Comparison of ENCODE assay signal across 9 cellular contexts in the genomic region with DNA sequence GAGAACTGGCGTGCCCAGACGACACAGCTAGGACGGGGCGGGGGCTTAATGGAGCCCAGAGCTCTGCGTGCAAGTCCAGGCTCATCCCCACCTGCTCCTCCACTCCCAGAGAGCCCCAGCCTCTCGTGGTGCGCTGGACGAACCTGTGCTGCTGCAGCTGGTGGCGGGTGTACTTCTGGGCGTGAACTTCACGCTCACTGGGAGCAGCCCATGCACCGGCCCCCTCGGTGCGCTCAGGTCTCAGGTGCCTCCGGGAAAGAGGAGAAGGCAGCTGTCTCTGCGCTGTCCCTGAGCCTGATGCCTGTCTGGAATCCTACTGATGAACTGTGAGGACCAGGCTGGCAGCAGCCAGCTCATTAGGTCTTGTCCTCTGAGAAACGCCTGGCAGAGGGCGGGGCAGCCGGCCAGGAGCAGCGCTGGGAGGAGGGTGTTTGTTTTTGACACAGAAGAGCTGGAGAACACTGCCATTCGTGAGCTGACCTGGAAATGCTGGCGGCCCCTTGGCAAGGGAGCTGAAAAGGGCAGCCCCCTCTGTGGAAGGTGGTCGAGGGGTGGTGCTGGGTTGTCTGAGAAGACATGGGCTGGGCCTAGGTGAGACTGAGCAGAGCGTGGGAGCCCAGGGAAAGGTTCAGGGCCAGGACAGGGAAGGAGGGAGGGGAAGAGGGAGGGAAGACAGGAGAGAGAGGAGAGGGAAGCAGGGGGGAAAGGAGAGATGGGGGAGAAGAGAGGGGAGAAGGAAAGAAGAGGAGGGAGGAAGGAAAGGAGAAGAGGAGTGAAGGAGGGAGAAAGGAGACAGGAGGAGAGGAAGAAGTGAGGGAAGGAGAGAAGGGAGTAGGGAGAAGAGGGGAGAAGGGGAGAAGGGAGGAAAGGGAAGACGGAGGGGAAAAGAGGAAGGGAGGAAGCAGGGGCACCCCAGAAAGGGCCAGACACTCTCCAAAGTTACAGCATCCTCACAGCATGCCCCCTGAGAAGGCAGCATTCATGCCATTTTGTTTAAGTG. TPM values are rescaled to one million over a fixed set of nuclear protein-coding genes. Genes with fewer than 3 reads are reported as not detected.
DNase-seq lines count a peak whose midpoint lies in the region; ATAC-seq and TF ChIP-seq lines count a peak whose summit lies in the region.
"Had no signal": no experiment of that assay in that cellular context is flagged by ENCODE, and none has a peak within 500 bp of the region (broad histone marks: within the 10 kb centered on the region; RNA-seq: fewer than 3 reads in every experiment).

No MANE protein-coding gene starts in this region.

- no peaks in the 10 kb centered on the region for H3K4me1 Mint-ChIP-seq in stimulated activated naive CD8-positive, alpha-beta T cell treated with anti-CD3 and anti-CD28 coated beads, Interleukin-15, amount 100 ng/mL, for 72 hours
- H3K4me1 Mint-ChIP-seq in brain (peaks cover 60% of the 10 kb centered on the region), mesothelial cell of epicardium (peaks cover 70% of the 10 kb centered on the region)
- H3K4me1 Mint-ChIP-seq: activated naive CD4-positive, alpha-beta T cell treated with anti-CD3 and anti-CD28 coated beads, Interleukin-2, amount 50 U/mL, for 24 hours had no signal

- H3K27ac Mint-ChIP-seq in stimulated activated naive CD8-positive, alpha-beta T cell treated with anti-CD3 and anti-CD28 coated beads, Interleukin-15, amount 100 ng/mL, for 72 hours: no peak overlapping the region
- H3K27ac Mint-ChIP-seq in brain: peak overlapping the region; percentile 72 to 96 (median 85)
- peak overlapping the region; percentile 99 for H3K27ac Mint-ChIP-seq in mesothelial cell of epicardium
- H3K27ac Mint-ChIP-seq: activated naive CD4-positive, alpha-beta T cell treated with anti-CD3 and anti-CD28 coated beads, Interleukin-2, amount 50 U/mL, for 24 hours had no signal

- H3K9me3 Mint-ChIP-seq in stimulated activated naive CD8-positive, alpha-beta T cell treated with anti-CD3 and anti-CD28 coated beads, Interleukin-15, amount 100 ng/mL, for 72 hours: no peaks in the 10 kb centered on the region
- H3K9me3 Mint-ChIP-seq in brain (peaks cover 0 to 10% (median 2%) of the 10 kb centered on the region in 5 experiments), mesothelial cell of epicardium (no peaks in the 10 kb centered on the region)
- H3K9me3 Mint-ChIP-seq: activated naive CD4-positive, alpha-beta T cell treated with anti-CD3 and anti-CD28 coated beads, Interleukin-2, amount 50 U/mL, for 24 hours had no signal

- H3K27me3 Mint-ChIP-seq in stimulated activated naive CD8-positive, alpha-beta T cell treated with anti-CD3 and anti-CD28 coated beads, Interleukin-15, amount 100 ng/mL, for 72 hours: no peaks in the 10 kb centered on the region
- H3K27me3 Mint-ChIP-seq in brain (peaks cover 4% of the 10 kb centered on the region), mesothelial cell of epicardium (ENCODE audit: low read depth) (no peaks in the 10 kb centered on the region)
- H3K27me3 Mint-ChIP-seq: activated naive CD4-positive, alpha-beta T cell treated with anti-CD3 and anti-CD28 coated beads, Interleukin-2, amount 50 U/mL, for 24 hours had no signal

- TF ChIP-seq CTCF in brain (conservative IDR thresholded peaks at IDR 0.05) (no peak), mesothelial cell of epicardium (IDR thresholded peaks at IDR 0.05; ENCODE audit: unreplicated experiment) (no peak)

- no peak overlapping the region for H3K4me3 Mint-ChIP-seq in stimulated activated naive CD8-positive, alpha-beta T cell treated with anti-CD3 and anti-CD28 coated beads, Interleukin-15, amount 100 ng/mL, for 72 hours
- peak overlapping the region in 2 of 5 experiments; percentile 17 to 24 for H3K4me3 Mint-ChIP-seq in brain
- peak overlapping the region; percentile 70 for H3K4me3 Mint-ChIP-seq in mesothelial cell of epicardium
- H3K4me3 Mint-ChIP-seq: activated naive CD4-positive, alpha-beta T cell treated with anti-CD3 and anti-CD28 coated beads, Interleukin-2, amount 50 U/mL, for 24 hours had no signal

- DNase-seq in stimulated activated naive CD8-positive, alpha-beta T cell treated with anti-CD3 and anti-CD28 coated beads, Interleukin-15, amount 100 ng/mL, for 72 hours: no peak
- DNase-seq in stimulated activated naive CD8-positive, alpha-beta T cell treated with anti-CD3 and anti-CD28 coated beads, Interleukin-15, Interleukin-2, amounts not matched to agents 100 U/mL and 50 U/mL, for 24 hours: no peak
- DNase-seq in mesothelial cell of epicardium (ENCODE audit: low spot score in 2 of 2, unreplicated experiment in 2 of 2): peak in 1 of 2 experiments; percentile 55
- no peak for DNase-seq in activated CD4-positive, CD25-positive, alpha-beta regulatory T cell (lab: John Stamatoyannopoulos, UW)
- DNase-seq in stimulated activated CD4-positive, alpha-beta T cell treated with anti-CD3 and anti-CD28 coated beads, Interleukin-15, amount 100 ng/mL, for 24 hours: no peak
- no peak for DNase-seq in T-helper 1 cell

- ATAC-seq in stimulated activated naive CD8-positive, alpha-beta T cell treated with anti-CD3 and anti-CD28 coated beads, Interleukin-15, amount 100 ng/mL, for 72 hours: peak; percentile 6
- ATAC-seq in stimulated activated naive CD8-positive, alpha-beta T cell treated with anti-CD3 and anti-CD28 coated beads, Interleukin-15, Interleukin-2, amounts not matched to agents 100 U/mL and 50 U/mL, for 24 hours: no peak
- ATAC-seq in GM19035 (IDR thresholded peaks at IDR 0.05; ENCODE audit: unreplicated experiment): no peak

- H3K36me3 Mint-ChIP-seq in brain: no peaks in the 10 kb centered on the region
- H3K36me3 Mint-ChIP-seq in mesothelial cell of epicardium: no peaks in the 10 kb centered on the region
- H3K36me3 Mint-ChIP-seq: activated naive CD4-positive, alpha-beta T cell treated with anti-CD3 and anti-CD28 coated beads, Interleukin-2, amount 50 U/mL, for 24 hours had no signal

RNA-seq across cellular contexts. Expression of a gene that starts 53.5 kb away (rescaled TPM):
- 28.1 TPM for polyA plus RNA-seq in brain (ENCODE audit: insufficient read depth, low read depth, low replicate concordance)
- total RNA-seq in mesothelial cell of epicardium: 427 to 461 TPM (median 452 TPM) in 3 replicates

Comparison
In these comparisons a context has a peak if more than half of its experiments do, and no peak if none do; other contexts are left out.
1. H3K27ac Mint-ChIP-seq: peak in brain (5 of 5) and mesothelial cell of epicardium (single experiment); none in stimulated activated naive CD8-positive, alpha-beta T cell treated with anti-CD3 and anti-CD28 coated beads, Interleukin-15, amount 100 ng/mL, for 72 hours (0 of 2).